9 cellular contexts compared by ENCODE assay signal in genomic region chr18:55475467-55475866, GRCh38.
"Had no signal": no experiment of that assay in that cellular context is flagged by ENCODE, and none has a peak within 500 bp of the region (broad histone marks: within the 10 kb centered on the region; RNA-seq: fewer than 3 reads in every experiment).

No MANE protein-coding gene starts in this region.

- H3K4me3 ChIP-seq: GM23338, K562 had no signal

- ATAC-seq: GM23338, K562 had no signal

- DNase-seq: H9, HCEC 1CT, HFFc6, IMR-90 had no signal

- H3K4me3 Mint-ChIP-seq: GM23338, H9, HFFc6 had no signal

- FAIRE-seq: H1, H54, HTR-8/SVneo, K562 had no signal

- H3K9me3 Mint-ChIP-seq: GM23338, H9, HFFc6 had no signal

- H3K27ac Mint-ChIP-seq: GM23338, H9, HFFc6 had no signal
